In genomic region chr7:3301831-3302618, GRCh38 we compare ENCODE assay signal across 8 cellular contexts. TPM values are rescaled to one million over a fixed set of nuclear protein-coding genes. Genes with fewer than 3 reads are reported as not detected.
DNase-seq lines count a peak whose midpoint lies in the region; ATAC-seq and TF ChIP-seq lines count a peak whose summit lies in the region.

No MANE protein-coding gene starts in this region.

- H3K9me3 ChIP-seq in Peyer's patch, result no peaks in the 10 kb centered on the region
- no peaks in the 10 kb centered on the region for H3K9me3 ChIP-seq in breast epithelium

- TF ChIP-seq CTCF in Peyer's patch (IDR thresholded peaks at IDR 0.05), result peak in 1 of 6 experiments; percentile 24
- TF ChIP-seq CTCF in breast epithelium (IDR thresholded peaks at IDR 0.05), result peak in 1 of 3 donors; percentile 14

- H3K27me3 ChIP-seq in Peyer's patch, result peaks cover 0 to 3% of the 10 kb centered on the region in 2 donors
- H3K27me3 ChIP-seq in breast epithelium, result no peaks in the 10 kb centered on the region

- H3K4me3 ChIP-seq in Peyer's patch, result peak overlapping the region; percentile 38 to 55 (median 52)
- peak overlapping the region; percentile 64 to 84 (median 68) for H3K4me3 ChIP-seq in breast epithelium

- H3K4me1 ChIP-seq in Peyer's patch (peaks cover 0 to 10% (median 6%) of the 10 kb centered on the region in 4 donors), breast epithelium (no peaks in the 10 kb centered on the region)

- DNase-seq in SIG-M5 treated with dmso at 0.1 percent for 504 hours (lab: John Stamatoyannopoulos, UW; ENCODE audit: unreplicated experiment) (peak; percentile 8), SIG-M5 (lab: John Stamatoyannopoulos, UW) (no peak), Peyer's patch (no peak), breast epithelium (ENCODE audit: low spot score in 2 of 2) (no peak), kidney glomerular epithelial cell (lab: John Stamatoyannopoulos, UW) (peak; percentile 67), GF-D8 (lab: John Stamatoyannopoulos, UW) (no peak)
- DNase-seq in stimulated activated CD4-positive, alpha-beta T cell treated with anti-CD3 and anti-CD28 coated beads, Interleukin-4, amount 100 ng/mL, for 1 hour, result peak; percentile 14

- TF ChIP-seq POLR2A in Peyer's patch (IDR thresholded peaks at IDR 0.05), result no peak
- no peak for TF ChIP-seq POLR2A in breast epithelium (IDR thresholded peaks at IDR 0.05)

- H3K36me3 ChIP-seq in Peyer's patch, result no peaks in the 10 kb centered on the region
- no peaks in the 10 kb centered on the region for H3K36me3 ChIP-seq in breast epithelium

- ATAC-seq in HG03095 (IDR thresholded peaks at IDR 0.05; ENCODE audit: unreplicated experiment), result no peak

- H3K27ac ChIP-seq in Peyer's patch (peak overlapping the region in 3 of 4 donors; percentile 34 to 57 (median 40)), breast epithelium (peak overlapping the region; percentile 1 to 43)

- intact Hi-C loops in breast epithelium (cut with DNase I; ENCODE audit: low total_unique reads), result no loop called here

RNA-seq across cellular contexts. Expression of gene SDK1, which starts 1.0 kb away (rescaled TPM):
- total RNA-seq in Peyer's patch (10 to 100 TPM in 3 of 4 donors, 1 to 10 TPM in 1; 3.7 to 80.9 (median 13.1) TPM), breast epithelium (10 to 100 TPM in 1 of 3 donors, 1 to 10 TPM in 2; 3.7 to 18.2 (median 6.6) TPM)

Comparison
In these comparisons a context has a peak if more than half of its experiments do, and no peak if none do; other contexts are left out.
1. DNase-seq: peak in SIG-M5 treated with dmso at 0.1 percent for 504 hours (single experiment), kidney glomerular epithelial cell (single experiment) and stimulated activated CD4-positive, alpha-beta T cell treated with anti-CD3 and anti-CD28 coated beads, Interleukin-4, amount 100 ng/mL, for 1 hour (single experiment); none in SIG-M5 (single experiment), Peyer's patch (0 of 3), breast epithelium (0 of 2) and GF-D8 (single experiment).